Comparison of ENCODE assay signal across 1 cellular context in genomic region chr11:9065614-9066431, GRCh38.
TF ChIP-seq lines count a peak whose summit lies in the region.

No MANE protein-coding gene starts in this region.

TF ChIP-seq in A549, 52 proteins besides CTCF, POLR2A, EP300 and RAD21 (continued from another document):
- no peak for TF ChIP-seq USF2 (IDR thresholded peaks at IDR 0.05)
- TF ChIP-seq KDM1A (IDR thresholded peaks at IDR 0.05; ENCODE audit: low read depth), result no peak
- TF ChIP-seq FOXS1 (CRISPR knock-in tag; IDR thresholded peaks at IDR 0.05), result no peak
- TF ChIP-seq SMC3 (IDR thresholded peaks at IDR 0.05), result no peak
TF ChIP-seq in A549: peak in this region for 2.
